In the genomic region with DNA sequence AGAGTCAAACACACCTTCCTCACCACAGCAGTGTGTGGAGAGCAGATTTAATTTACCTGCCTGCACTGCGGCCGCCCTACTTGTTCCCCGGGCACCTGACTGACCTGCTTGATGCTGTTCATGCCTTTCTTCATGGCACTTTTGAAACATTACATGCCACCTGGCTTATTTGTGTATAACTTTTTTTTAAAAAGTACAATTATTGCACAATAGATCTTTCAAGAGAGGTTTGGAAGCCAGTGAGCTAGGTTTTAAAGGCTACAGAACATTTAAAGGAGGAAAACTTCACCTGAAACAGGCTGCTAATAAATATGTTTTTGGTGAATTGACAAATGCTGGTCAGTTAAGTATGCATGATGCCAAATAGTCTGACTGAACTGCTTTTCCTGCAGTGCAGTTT, we compare ENCODE assay signal across 10 cellular contexts. TPM values are rescaled to one million over a fixed set of nuclear protein-coding genes. Genes with fewer than 3 reads are reported as not detected.
"Had no signal": no experiment of that assay in that cellular context is flagged by ENCODE, and none has a peak within 500 bp of the region (broad histone marks: within the 10 kb centered on the region; RNA-seq: fewer than 3 reads in every experiment).

No MANE protein-coding gene starts in this region.

- H3K9me3 Mint-ChIP-seq: GM23338, HFFc6, IgD-negative memory B cell had no signal

- H3K36me3 ChIP-seq: HAP-1 had no signal

- H3K9me3 ChIP-seq: HAP-1 had no signal

- H3K4me3 ChIP-seq: GM23338, HAP-1 had no signal

- H3K27ac Mint-ChIP-seq: GM23338, HFFc6, IgD-negative memory B cell had no signal

- H3K4me1 ChIP-seq: HAP-1 had no signal

- DNase-seq: H7, HFFc6, KBM-7 had no signal

- H3K4me2 ChIP-seq: GM23338, KMS-11 had no signal

- H2AFZ ChIP-seq: GM23338 had no signal

- H3K9ac ChIP-seq: KMS-11 had no signal

- ATAC-seq: GM23338, HCT116 had no signal

- H3K4me3 Mint-ChIP-seq: GM23338, HFFc6, IgD-negative memory B cell had no signal

- H3K27ac ChIP-seq: HL-60, KMS-11 had no signal

- H3K4me1 Mint-ChIP-seq: IgD-negative memory B cell had no signal

RNA-seq across cellular contexts. Expression of gene SLC18A2, which starts 33.1 kb away (rescaled TPM):
- total RNA-seq: HFFc6, HT1080 had no signal
